In the genomic region with DNA sequence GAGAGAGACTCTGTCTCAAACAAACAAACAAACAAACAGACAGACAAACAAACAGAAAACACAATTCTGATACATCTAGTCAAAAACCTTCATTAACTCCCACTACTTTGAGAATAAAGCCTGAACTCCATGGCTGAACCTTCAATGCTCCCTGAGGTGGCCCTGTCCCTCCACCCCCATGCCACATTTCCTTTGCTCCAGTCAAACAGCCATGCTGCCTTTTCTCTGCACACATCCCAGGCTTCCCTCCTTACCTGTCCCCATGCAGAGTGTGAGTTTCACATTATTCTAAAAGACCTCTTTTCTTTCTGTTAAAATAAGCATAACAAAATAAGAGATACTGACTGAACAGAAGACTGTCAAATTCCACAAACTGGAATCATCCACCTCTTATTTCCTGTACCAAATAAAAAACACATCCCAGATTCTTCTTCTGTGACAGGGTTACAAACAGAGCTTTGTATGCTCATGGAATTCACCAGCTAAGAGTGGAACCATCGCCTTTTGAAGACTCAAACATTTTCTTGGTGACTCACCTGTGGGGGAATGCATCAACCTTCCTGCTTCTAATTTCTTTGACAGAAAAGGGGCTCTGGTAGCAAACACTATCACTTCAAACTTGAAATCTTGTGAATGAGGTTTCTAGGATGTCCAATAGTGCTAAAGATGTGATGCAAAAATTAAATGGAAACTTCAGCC, we compare ENCODE assay signal across 1 cellular context.
TF ChIP-seq lines count a peak whose summit lies in the region.

No MANE protein-coding gene starts in this region.

TF ChIP-seq in IMR-90, 13 proteins besides CTCF, POLR2A, EP300 and RAD21:
- TF ChIP-seq FOS (IDR thresholded peaks at IDR 0.05; ENCODE audit: low read depth, low read length) (no peak), RCOR1 (IDR thresholded peaks at IDR 0.05; ENCODE audit: insufficient replicate concordance, low read length) (no peak), SMC3 (IDR thresholded peaks at IDR 0.05; ENCODE audit: low read depth, low read length) (no peak), RFX5 (IDR thresholded peaks at IDR 0.05; ENCODE audit: low read depth, low read length) (no peak), MAZ (IDR thresholded peaks at IDR 0.05; ENCODE audit: borderline replicate concordance, low read depth, low read length) (no peak), MAFK (IDR thresholded peaks at IDR 0.05; ENCODE audit: low read depth, low read length) (no peak), BHLHE40 (IDR thresholded peaks at IDR 0.05; ENCODE audit: low read depth, low read length) (no peak), MXI1 (IDR thresholded peaks at IDR 0.05; ENCODE audit: borderline replicate concordance, low read depth, low read length) (no peak), USF2 (IDR thresholded peaks at IDR 0.05; ENCODE audit: low read depth, low read length) (no peak)
- TF ChIP-seq, protein P1, sequence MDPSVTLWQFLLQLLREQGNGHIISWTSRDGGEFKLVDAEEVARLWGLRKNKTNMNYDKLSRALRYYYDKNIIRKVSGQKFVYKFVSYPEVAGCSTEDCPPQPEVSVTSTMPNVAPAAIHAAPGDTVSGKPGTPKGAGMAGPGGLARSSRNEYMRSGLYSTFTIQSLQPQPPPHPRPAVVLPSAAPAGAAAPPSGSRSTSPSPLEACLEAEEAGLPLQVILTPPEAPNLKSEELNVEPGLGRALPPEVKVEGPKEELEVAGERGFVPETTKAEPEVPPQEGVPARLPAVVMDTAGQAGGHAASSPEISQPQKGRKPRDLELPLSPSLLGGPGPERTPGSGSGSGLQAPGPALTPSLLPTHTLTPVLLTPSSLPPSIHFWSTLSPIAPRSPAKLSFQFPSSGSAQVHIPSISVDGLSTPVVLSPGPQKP (IDR thresholded peaks at IDR 0.05; ENCODE audit: borderline replicate concordance, low read depth, low read length): no peak
